ENCODE assay signal across 13 cellular contexts in the genomic region with DNA sequence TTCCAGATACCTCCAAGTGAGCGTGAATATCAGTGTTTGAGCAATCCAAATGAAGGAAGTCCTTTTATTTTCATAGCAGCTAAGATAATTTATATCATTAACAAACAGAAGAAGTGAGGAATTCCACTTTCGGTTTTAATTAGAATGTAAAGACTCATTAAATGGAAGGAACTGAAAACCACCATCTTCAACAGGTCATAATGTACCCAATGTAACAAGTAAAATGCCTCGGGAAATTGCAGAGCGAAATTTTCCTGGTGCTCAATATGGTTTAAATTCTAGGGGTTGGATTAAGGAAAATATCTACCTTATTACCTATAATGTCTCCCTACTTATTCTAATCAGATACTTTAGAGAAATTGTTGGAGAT. TPM values are rescaled to one million over a fixed set of nuclear protein-coding genes. Genes with fewer than 3 reads are reported as not detected.
A peak's percentile ranks its signal among the peaks of the same experiment; 100 is the strongest.
DNase-seq lines count a peak whose midpoint lies in the region; ATAC-seq lines count a peak whose summit lies in the region.
"Had no signal": no experiment of that assay in that cellular context is flagged by ENCODE, and none has a peak within 500 bp of the region (broad histone marks: within the 10 kb centered on the region; RNA-seq: fewer than 3 reads in every experiment).

No MANE protein-coding gene starts in this region.

- H3K4me3 Mint-ChIP-seq in CD8-positive, alpha-beta memory T cell = peak overlapping the region in 4 of 7 donors; percentile 19 to 46 (median 26)
- no peak overlapping the region for H3K4me3 Mint-ChIP-seq in activated naive CD8-positive, alpha-beta T cell
- H3K4me3 Mint-ChIP-seq in memory B cell = peak overlapping the region; percentile 24
- H3K4me3 Mint-ChIP-seq in naive thymus-derived CD4-positive, alpha-beta T cell = peak overlapping the region in 3 of 10 donors; percentile 3 to 18 (median 6)

- H3K27me3 ChIP-seq in CD8-positive, alpha-beta memory T cell (ENCODE audit: insufficient read depth, low read length, poor library complexity, severe bottlenecking) = no peaks in the 10 kb centered on the region
- H3K27me3 ChIP-seq in naive thymus-derived CD4-positive, alpha-beta T cell (ENCODE audit: control insufficient read depth in 2 of 2, insufficient read depth in 2 of 2, low read length in 2 of 2) = no peaks in the 10 kb centered on the region

- H3K9me3 ChIP-seq in CD8-positive, alpha-beta memory T cell (ENCODE audit: low read length) = no peaks in the 10 kb centered on the region
- H3K9me3 ChIP-seq in naive thymus-derived CD4-positive, alpha-beta T cell (ENCODE audit: control insufficient read depth in 2 of 3, low read length in 3 of 3) = no peaks in the 10 kb centered on the region

- no peaks in the 10 kb centered on the region for H3K36me3 ChIP-seq in CD8-positive, alpha-beta memory T cell (ENCODE audit: insufficient read depth, low read length)
- H3K36me3 ChIP-seq in naive thymus-derived CD4-positive, alpha-beta T cell (ENCODE audit: control insufficient read depth in 2 of 3, insufficient read depth in 3 of 3, low read length in 3 of 3) = no peaks in the 10 kb centered on the region

- peaks cover 0 to 9% of the 10 kb centered on the region in 2 donors for H3K27me3 Mint-ChIP-seq in CD8-positive, alpha-beta memory T cell
- H3K27me3 Mint-ChIP-seq in activated naive CD8-positive, alpha-beta T cell = no peaks in the 10 kb centered on the region
- no peaks in the 10 kb centered on the region for H3K27me3 Mint-ChIP-seq in memory B cell
- no peaks in the 10 kb centered on the region for H3K27me3 Mint-ChIP-seq in naive thymus-derived CD4-positive, alpha-beta T cell
- H3K27me3 Mint-ChIP-seq: progenitor cell of endocrine pancreas had no signal

- no peaks in the 10 kb centered on the region for H3K36me3 Mint-ChIP-seq in CD8-positive, alpha-beta memory T cell
- no peaks in the 10 kb centered on the region for H3K36me3 Mint-ChIP-seq in activated naive CD8-positive, alpha-beta T cell
- peaks cover 1% of the 10 kb centered on the region for H3K36me3 Mint-ChIP-seq in memory B cell
- H3K36me3 Mint-ChIP-seq in naive thymus-derived CD4-positive, alpha-beta T cell = no peaks in the 10 kb centered on the region

- intact Hi-C loops in naive thymus-derived CD4-positive, alpha-beta T cell (cut with micrococcal nuclease) = loop anchor here in 1 of 2 donors (5.0 to 10.0 kb wide), 2 partner anchors 148 to 246 kb away; a partner anchor contains a TSS

- H3K27ac ChIP-seq in CD8-positive, alpha-beta memory T cell (ENCODE audit: low read depth, low read length) = no peak overlapping the region
- H3K27ac ChIP-seq in naive thymus-derived CD4-positive, alpha-beta T cell (ENCODE audit: low read depth, low read length) = no peak overlapping the region

- no peaks in the 10 kb centered on the region for H3K4me1 ChIP-seq in CD8-positive, alpha-beta memory T cell (ENCODE audit: insufficient read depth, low read length)
- no peaks in the 10 kb centered on the region for H3K4me1 ChIP-seq in naive thymus-derived CD4-positive, alpha-beta T cell (ENCODE audit: control insufficient read depth in 2 of 2, insufficient read depth in 2 of 2, low read length in 2 of 2)

- ATAC-seq in HG02885 (IDR thresholded peaks at IDR 0.05; ENCODE audit: poor library complexity, unreplicated experiment) (peak; percentile 26), memory B cell (ENCODE audit: low read depth) (no peak), HG03135 (IDR thresholded peaks at IDR 0.05; ENCODE audit: unreplicated experiment) (no peak), GM21619 (IDR thresholded peaks at IDR 0.05; ENCODE audit: unreplicated experiment) (no peak)
- ATAC-seq in naive thymus-derived CD4-positive, alpha-beta T cell = no peak

- POLR2A ChIA-PET in CD8-positive, alpha-beta memory T cell (lab: Charles Lee) = no interaction called here
- POLR2A ChIA-PET in naive thymus-derived CD4-positive, alpha-beta T cell (lab: Charles Lee) = no interaction called here

- CTCF ChIA-PET in CD8-positive, alpha-beta memory T cell (lab: Charles Lee) = interaction anchor here (1.1 kb wide), 1 partner anchor 33 kb away, joined by 3 read pairs; no protein-coding TSS in a partner anchor
- CTCF ChIA-PET in naive thymus-derived CD4-positive, alpha-beta T cell (lab: Charles Lee) = interaction anchor here (1.0 kb wide), 1 partner anchor 34 kb away, joined by 3 read pairs; a partner anchor contains a TSS

- DNase-seq in CD8-positive, alpha-beta memory T cell = no peak
- no peak for DNase-seq in memory B cell (ENCODE audit: low spot score in 2 of 2)
- no peak for DNase-seq in mucosa of gallbladder (ENCODE audit: low spot score)
- DNase-seq in naive thymus-derived CD4-positive, alpha-beta T cell = no peak
- DNase-seq: activated CD4-positive, alpha-beta T cell treated with anti-CD3 and anti-CD28 coated beads for 1 hour; glutamatergic neuron; NCI-H446; Right ventricle myocardium superior had no signal

- H3K9me3 Mint-ChIP-seq in CD8-positive, alpha-beta memory T cell = no peaks in the 10 kb centered on the region
- H3K9me3 Mint-ChIP-seq in activated naive CD8-positive, alpha-beta T cell (ENCODE audit: low read depth) = no peaks in the 10 kb centered on the region
- no peaks in the 10 kb centered on the region for H3K9me3 Mint-ChIP-seq in memory B cell
- no peaks in the 10 kb centered on the region for H3K9me3 Mint-ChIP-seq in naive thymus-derived CD4-positive, alpha-beta T cell

- peak overlapping the region in 2 of 8 donors; percentile 23 to 29 for H3K27ac Mint-ChIP-seq in CD8-positive, alpha-beta memory T cell
- peak overlapping the region; percentile 54 for H3K27ac Mint-ChIP-seq in activated naive CD8-positive, alpha-beta T cell
- no peak overlapping the region for H3K27ac Mint-ChIP-seq in memory B cell
- H3K27ac Mint-ChIP-seq in naive thymus-derived CD4-positive, alpha-beta T cell = peak overlapping the region in 3 of 9 donors; percentile 20 to 66 (median 39)
- H3K27ac Mint-ChIP-seq: progenitor cell of endocrine pancreas had no signal

- no peak overlapping the region for H3K4me3 ChIP-seq in CD8-positive, alpha-beta memory T cell (ENCODE audit: low read length)
- no peak overlapping the region for H3K4me3 ChIP-seq in naive thymus-derived CD4-positive, alpha-beta T cell (ENCODE audit: low read length)

- H3K4me1 Mint-ChIP-seq in CD8-positive, alpha-beta memory T cell = peaks cover 3 to 13% (median 8%) of the 10 kb centered on the region in 3 donors
- peaks cover 13% of the 10 kb centered on the region for H3K4me1 Mint-ChIP-seq in activated naive CD8-positive, alpha-beta T cell (ENCODE audit: low read depth)
- peaks cover 10% of the 10 kb centered on the region for H3K4me1 Mint-ChIP-seq in memory B cell
- H3K4me1 Mint-ChIP-seq in naive thymus-derived CD4-positive, alpha-beta T cell = peaks cover 0 to 19% (median 6%) of the 10 kb centered on the region in 7 donors

RNA-seq across cellular contexts. Expression of a gene that starts 33.9 kb away (rescaled TPM):
- 10 to 100 TPM; 25.7 to 26.7 TPM for total RNA-seq in CD8-positive, alpha-beta memory T cell
- 0.63 TPM for polyA plus RNA-seq in CD8-positive, alpha-beta memory T cell
- total RNA-seq in mucosa of gallbladder = 6.2 TPM
- 10 to 100 TPM in 1 of 5 experiments, 1 to 10 TPM in 4; 3.0 to 11.3 (median 4.4) TPM for total RNA-seq in naive thymus-derived CD4-positive, alpha-beta T cell
- polyA plus RNA-seq in naive thymus-derived CD4-positive, alpha-beta T cell = 1 to 10 TPM; 1.3 to 3.2 TPM

RNA-seq across cellular contexts. Expression of a gene that starts 44.0 kb away (rescaled TPM):
- 1 to 10 TPM; 5.5 to 6.9 TPM for total RNA-seq in CD8-positive, alpha-beta memory T cell
- polyA plus RNA-seq in CD8-positive, alpha-beta memory T cell = 6.4 TPM
- total RNA-seq in mucosa of gallbladder = 13.1 TPM
- total RNA-seq in naive thymus-derived CD4-positive, alpha-beta T cell = 10 to 100 TPM in 1 of 5 experiments, 1 to 10 TPM in 4; 4.9 to 14.5 (median 6.3) TPM
- 1 to 10 TPM; 3.2 to 5.9 TPM for polyA plus RNA-seq in naive thymus-derived CD4-positive, alpha-beta T cell
